Comparison of ENCODE assay signal across 1 cellular context in the genomic region with DNA sequence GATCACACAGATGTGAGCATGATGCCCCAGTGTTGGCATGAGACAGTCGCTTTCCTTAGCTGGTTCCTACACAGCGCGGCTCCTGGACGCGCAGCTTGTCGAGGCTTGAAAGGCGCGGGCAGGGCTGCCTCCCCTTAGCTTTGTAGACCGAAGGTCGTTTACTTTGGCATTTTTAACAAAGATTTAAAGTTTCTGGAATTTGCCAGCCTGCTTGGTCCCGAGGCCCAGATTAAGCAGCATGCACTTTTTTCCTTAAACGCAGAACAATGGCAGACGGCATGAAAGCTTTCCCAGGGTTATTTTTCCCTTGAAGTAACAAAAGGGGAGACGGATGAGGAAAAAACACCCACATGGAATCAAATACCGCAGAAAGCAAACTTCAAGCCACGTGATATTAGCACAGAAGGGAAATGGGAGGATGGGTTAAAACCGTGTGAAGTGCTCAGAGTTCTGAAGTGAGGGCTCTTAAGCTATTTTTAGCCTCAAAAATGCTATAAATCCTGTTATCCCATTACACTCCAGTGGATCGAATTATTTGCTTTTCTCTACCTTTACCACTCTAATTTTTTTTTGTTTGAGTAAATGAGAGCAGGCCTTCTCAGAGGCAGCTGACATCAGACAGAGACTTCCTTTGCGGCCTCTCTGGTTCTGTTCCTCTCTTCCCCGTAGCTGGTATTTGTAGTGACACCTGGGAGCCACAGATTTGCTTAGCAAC.
TF ChIP-seq lines count a peak whose summit lies in the region.

No MANE protein-coding gene starts in this region.

TF ChIP-seq in HepG2, 621 proteins besides CTCF, POLR2A, EP300 and RAD21 (continued from another document and continues in another):
- TF ChIP-seq KDM1A (CRISPR knock-in tag; IDR thresholded peaks at IDR 0.05) (0 out of 2 replicates have a peak, but pooled peaks have one; percentile 16), FOSL1 (CRISPR knock-in tag; IDR thresholded peaks at IDR 0.05; ENCODE audit: borderline replicate concordance) (no peak), TOE1 (CRISPR knock-in tag; IDR thresholded peaks at IDR 0.05) (no peak), EEA1 (CRISPR knock-in tag; IDR thresholded peaks at IDR 0.05; ENCODE audit: borderline replicate concordance) (no peak), EHMT2 (IDR thresholded peaks at IDR 0.05; ENCODE audit: borderline replicate concordance, low read depth, low read length) (no peak; the same call in 1 of the 2 replicates), DR1 (CRISPR knock-in tag; IDR thresholded peaks at IDR 0.05) (no peak; the same call in 1 of the 2 replicates), ZNF644 (CRISPR knock-in tag; IDR thresholded peaks at IDR 0.05; ENCODE audit: low read depth) (peak; percentile 38; the same call in 1 of the 2 replicates), HNRNPL (IDR thresholded peaks at IDR 0.05; ENCODE audit: low read depth, low read length) (peak; percentile 55; the same call in 1 of the 2 replicates), SOX13 (IDR thresholded peaks at IDR 0.05) (peak; percentile 69), SOX13 (CRISPR knock-in tag; conservative IDR thresholded peaks at IDR 0.05 in 1 of 2, IDR thresholded peaks at IDR 0.05 in 1 of 2) (peak in 1 of 2 experiments; percentile 93; a peak in 2 of 4 replicates), IRF2 (CRISPR knock-in tag; IDR thresholded peaks at IDR 0.05) (no peak), DNMT1 (CRISPR knock-in tag; IDR thresholded peaks at IDR 0.05) (0 out of 2 replicates have a peak, but pooled peaks have one; percentile 51), ZMYM2 (CRISPR knock-in tag; IDR thresholded peaks at IDR 0.05) (0 out of 2 replicates have a peak, but pooled peaks have one; percentile 57), SPEN (CRISPR knock-in tag; IDR thresholded peaks at IDR 0.05; ENCODE audit: low read depth) (peak; percentile 52; the same call in 1 of the 2 replicates), HOXA3 (CRISPR knock-in tag; IDR thresholded peaks at IDR 0.05) (peak; percentile 43; the same call in 1 of the 2 replicates), ZNF83 (CRISPR knock-in tag; IDR thresholded peaks at IDR 0.05; ENCODE audit: borderline replicate concordance) (no peak)
- TF ChIP-seq, protein P1, sequence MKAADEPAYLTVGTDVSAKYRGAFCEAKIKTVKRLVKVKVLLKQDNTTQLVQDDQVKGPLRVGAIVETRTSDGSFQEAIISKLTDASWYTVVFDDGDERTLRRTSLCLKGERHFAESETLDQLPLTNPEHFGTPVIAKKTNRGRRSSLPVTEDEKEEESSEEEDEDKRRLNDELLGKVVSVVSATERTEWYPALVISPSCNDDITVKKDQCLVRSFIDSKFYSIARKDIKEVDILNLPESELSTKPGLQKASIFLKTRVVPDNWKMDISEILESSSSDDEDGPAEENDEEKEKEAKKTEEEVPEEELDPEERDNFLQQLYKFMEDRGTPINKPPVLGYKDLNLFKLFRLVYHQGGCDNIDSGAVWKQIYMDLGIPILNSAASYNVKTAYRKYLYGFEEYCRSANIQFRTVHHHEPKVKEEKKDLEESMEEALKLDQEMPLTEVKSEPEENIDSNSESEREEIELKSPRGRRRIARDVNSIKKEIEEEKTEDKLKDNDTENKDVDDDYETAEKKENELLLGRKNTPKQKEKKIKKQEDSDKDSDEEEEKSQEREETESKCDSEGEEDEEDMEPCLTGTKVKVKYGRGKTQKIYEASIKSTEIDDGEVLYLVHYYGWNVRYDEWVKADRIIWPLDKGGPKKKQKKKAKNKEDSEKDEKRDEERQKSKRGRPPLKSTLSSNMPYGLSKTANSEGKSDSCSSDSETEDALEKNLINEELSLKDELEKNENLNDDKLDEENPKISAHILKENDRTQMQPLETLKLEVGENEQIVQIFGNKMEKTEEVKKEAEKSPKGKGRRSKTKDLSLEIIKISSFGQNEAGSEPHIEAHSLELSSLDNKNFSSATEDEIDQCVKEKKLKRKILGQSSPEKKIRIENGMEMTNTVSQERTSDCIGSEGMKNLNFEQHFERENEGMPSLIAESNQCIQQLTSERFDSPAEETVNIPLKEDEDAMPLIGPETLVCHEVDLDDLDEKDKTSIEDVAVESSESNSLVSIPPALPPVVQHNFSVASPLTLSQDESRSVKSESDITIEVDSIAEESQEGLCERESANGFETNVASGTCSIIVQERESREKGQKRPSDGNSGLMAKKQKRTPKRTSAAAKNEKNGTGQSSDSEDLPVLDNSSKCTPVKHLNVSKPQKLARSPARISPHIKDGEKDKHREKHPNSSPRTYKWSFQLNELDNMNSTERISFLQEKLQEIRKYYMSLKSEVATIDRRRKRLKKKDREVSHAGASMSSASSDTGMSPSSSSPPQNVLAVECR (CRISPR knock-in tag; IDR thresholded peaks at IDR 0.05; ENCODE audit: borderline replicate concordance), result peak; percentile 37; the same call in 1 of the 2 replicates
- TF ChIP-seq, protein P2, sequence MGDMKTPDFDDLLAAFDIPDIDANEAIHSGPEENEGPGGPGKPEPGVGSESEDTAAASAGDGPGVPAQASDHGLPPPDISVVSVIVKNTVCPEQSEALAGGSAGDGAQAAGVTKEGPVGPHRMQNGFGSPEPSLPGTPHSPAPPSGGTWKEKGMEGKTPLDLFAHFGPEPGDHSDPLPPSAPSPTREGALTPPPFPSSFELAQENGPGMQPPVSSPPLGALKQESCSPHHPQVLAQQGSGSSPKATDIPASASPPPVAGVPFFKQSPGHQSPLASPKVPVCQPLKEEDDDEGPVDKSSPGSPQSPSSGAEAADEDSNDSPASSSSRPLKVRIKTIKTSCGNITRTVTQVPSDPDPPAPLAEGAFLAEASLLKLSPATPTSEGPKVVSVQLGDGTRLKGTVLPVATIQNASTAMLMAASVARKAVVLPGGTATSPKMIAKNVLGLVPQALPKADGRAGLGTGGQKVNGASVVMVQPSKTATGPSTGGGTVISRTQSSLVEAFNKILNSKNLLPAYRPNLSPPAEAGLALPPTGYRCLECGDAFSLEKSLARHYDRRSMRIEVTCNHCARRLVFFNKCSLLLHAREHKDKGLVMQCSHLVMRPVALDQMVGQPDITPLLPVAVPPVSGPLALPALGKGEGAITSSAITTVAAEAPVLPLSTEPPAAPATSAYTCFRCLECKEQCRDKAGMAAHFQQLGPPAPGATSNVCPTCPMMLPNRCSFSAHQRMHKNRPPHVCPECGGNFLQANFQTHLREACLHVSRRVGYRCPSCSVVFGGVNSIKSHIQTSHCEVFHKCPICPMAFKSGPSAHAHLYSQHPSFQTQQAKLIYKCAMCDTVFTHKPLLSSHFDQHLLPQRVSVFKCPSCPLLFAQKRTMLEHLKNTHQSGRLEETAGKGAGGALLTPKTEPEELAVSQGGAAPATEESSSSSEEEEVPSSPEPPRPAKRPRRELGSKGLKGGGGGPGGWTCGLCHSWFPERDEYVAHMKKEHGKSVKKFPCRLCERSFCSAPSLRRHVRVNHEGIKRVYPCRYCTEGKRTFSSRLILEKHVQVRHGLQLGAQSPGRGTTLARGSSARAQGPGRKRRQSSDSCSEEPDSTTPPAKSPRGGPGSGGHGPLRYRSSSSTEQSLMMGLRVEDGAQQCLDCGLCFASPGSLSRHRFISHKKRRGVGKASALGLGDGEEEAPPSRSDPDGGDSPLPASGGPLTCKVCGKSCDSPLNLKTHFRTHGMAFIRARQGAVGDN (CRISPR knock-in tag; IDR thresholded peaks at IDR 0.05), result peak; percentile 83
- TF ChIP-seq, protein P3, sequence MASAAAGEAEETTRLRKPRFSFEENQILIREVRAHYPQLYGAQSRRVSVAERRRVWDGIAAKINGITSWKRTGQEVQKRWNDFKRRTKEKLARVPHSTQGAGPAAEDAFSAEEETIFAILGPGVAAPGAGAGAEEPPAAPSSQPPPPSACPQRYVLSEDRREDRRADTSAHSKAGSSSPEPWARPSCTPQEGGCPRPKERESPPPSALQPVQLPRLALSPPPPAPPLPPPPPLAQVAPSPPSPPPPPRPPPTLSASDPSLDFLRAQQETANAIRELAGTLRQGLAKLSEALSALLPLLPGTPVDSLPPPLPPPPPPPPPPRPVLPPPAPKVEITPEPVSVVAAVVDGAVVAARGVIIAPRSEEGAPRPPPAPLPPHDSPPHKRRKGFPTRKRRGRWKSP (CRISPR knock-in tag; IDR thresholded peaks at IDR 0.05), result peak; percentile 64
- TF ChIP-seq, protein P4, sequence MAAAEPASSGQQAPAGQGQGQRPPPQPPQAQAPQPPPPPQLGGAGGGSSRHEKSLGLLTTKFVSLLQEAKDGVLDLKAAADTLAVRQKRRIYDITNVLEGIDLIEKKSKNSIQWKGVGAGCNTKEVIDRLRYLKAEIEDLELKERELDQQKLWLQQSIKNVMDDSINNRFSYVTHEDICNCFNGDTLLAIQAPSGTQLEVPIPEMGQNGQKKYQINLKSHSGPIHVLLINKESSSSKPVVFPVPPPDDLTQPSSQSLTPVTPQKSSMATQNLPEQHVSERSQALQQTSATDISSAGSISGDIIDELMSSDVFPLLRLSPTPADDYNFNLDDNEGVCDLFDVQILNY (CRISPR knock-in tag; conservative IDR thresholded peaks at IDR 0.05), result no peak
- TF ChIP-seq, protein P5, sequence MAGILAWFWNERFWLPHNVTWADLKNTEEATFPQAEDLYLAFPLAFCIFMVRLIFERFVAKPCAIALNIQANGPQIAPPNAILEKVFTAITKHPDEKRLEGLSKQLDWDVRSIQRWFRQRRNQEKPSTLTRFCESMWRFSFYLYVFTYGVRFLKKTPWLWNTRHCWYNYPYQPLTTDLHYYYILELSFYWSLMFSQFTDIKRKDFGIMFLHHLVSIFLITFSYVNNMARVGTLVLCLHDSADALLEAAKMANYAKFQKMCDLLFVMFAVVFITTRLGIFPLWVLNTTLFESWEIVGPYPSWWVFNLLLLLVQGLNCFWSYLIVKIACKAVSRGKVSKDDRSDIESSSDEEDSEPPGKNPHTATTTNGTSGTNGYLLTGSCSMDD (CRISPR knock-in tag; IDR thresholded peaks at IDR 0.05), result no peak
- TF ChIP-seq, protein P6, sequence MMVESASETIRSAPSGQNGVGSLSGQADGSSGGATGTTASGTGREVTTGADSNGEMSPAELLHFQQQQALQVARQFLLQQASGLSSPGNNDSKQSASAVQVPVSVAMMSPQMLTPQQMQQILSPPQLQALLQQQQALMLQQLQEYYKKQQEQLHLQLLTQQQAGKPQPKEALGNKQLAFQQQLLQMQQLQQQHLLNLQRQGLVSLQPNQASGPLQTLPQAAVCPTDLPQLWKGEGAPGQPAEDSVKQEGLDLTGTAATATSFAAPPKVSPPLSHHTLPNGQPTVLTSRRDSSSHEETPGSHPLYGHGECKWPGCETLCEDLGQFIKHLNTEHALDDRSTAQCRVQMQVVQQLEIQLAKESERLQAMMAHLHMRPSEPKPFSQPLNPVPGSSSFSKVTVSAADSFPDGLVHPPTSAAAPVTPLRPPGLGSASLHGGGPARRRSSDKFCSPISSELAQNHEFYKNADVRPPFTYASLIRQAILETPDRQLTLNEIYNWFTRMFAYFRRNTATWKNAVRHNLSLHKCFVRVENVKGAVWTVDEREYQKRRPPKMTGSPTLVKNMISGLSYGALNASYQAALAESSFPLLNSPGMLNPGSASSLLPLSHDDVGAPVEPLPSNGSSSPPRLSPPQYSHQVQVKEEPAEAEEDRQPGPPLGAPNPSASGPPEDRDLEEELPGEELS (CRISPR knock-in tag; IDR thresholded peaks at IDR 0.05), result peak; percentile 42; the same call in 1 of the 2 replicates
- TF ChIP-seq, protein P7, sequence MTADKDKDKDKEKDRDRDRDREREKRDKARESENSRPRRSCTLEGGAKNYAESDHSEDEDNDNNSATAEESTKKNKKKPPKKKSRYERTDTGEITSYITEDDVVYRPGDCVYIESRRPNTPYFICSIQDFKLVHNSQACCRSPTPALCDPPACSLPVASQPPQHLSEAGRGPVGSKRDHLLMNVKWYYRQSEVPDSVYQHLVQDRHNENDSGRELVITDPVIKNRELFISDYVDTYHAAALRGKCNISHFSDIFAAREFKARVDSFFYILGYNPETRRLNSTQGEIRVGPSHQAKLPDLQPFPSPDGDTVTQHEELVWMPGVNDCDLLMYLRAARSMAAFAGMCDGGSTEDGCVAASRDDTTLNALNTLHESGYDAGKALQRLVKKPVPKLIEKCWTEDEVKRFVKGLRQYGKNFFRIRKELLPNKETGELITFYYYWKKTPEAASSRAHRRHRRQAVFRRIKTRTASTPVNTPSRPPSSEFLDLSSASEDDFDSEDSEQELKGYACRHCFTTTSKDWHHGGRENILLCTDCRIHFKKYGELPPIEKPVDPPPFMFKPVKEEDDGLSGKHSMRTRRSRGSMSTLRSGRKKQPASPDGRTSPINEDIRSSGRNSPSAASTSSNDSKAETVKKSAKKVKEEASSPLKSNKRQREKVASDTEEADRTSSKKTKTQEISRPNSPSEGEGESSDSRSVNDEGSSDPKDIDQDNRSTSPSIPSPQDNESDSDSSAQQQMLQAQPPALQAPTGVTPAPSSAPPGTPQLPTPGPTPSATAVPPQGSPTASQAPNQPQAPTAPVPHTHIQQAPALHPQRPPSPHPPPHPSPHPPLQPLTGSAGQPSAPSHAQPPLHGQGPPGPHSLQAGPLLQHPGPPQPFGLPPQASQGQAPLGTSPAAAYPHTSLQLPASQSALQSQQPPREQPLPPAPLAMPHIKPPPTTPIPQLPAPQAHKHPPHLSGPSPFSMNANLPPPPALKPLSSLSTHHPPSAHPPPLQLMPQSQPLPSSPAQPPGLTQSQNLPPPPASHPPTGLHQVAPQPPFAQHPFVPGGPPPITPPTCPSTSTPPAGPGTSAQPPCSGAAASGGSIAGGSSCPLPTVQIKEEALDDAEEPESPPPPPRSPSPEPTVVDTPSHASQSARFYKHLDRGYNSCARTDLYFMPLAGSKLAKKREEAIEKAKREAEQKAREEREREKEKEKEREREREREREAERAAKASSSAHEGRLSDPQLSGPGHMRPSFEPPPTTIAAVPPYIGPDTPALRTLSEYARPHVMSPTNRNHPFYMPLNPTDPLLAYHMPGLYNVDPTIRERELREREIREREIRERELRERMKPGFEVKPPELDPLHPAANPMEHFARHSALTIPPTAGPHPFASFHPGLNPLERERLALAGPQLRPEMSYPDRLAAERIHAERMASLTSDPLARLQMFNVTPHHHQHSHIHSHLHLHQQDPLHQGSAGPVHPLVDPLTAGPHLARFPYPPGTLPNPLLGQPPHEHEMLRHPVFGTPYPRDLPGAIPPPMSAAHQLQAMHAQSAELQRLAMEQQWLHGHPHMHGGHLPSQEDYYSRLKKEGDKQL (CRISPR knock-in tag; IDR thresholded peaks at IDR 0.05; ENCODE audit: low read depth), result peak; percentile 28; the same call in 1 of the 2 replicates
- TF ChIP-seq, protein P8, sequence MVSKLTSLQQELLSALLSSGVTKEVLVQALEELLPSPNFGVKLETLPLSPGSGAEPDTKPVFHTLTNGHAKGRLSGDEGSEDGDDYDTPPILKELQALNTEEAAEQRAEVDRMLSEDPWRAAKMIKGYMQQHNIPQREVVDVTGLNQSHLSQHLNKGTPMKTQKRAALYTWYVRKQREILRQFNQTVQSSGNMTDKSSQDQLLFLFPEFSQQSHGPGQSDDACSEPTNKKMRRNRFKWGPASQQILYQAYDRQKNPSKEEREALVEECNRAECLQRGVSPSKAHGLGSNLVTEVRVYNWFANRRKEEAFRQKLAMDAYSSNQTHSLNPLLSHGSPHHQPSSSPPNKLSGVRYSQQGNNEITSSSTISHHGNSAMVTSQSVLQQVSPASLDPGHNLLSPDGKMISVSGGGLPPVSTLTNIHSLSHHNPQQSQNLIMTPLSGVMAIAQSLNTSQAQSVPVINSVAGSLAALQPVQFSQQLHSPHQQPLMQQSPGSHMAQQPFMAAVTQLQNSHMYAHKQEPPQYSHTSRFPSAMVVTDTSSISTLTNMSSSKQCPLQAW (CRISPR knock-in tag; IDR thresholded peaks at IDR 0.05), result peak; percentile 72
